ENCODE assay signal across 8 cellular contexts in the genomic region with DNA sequence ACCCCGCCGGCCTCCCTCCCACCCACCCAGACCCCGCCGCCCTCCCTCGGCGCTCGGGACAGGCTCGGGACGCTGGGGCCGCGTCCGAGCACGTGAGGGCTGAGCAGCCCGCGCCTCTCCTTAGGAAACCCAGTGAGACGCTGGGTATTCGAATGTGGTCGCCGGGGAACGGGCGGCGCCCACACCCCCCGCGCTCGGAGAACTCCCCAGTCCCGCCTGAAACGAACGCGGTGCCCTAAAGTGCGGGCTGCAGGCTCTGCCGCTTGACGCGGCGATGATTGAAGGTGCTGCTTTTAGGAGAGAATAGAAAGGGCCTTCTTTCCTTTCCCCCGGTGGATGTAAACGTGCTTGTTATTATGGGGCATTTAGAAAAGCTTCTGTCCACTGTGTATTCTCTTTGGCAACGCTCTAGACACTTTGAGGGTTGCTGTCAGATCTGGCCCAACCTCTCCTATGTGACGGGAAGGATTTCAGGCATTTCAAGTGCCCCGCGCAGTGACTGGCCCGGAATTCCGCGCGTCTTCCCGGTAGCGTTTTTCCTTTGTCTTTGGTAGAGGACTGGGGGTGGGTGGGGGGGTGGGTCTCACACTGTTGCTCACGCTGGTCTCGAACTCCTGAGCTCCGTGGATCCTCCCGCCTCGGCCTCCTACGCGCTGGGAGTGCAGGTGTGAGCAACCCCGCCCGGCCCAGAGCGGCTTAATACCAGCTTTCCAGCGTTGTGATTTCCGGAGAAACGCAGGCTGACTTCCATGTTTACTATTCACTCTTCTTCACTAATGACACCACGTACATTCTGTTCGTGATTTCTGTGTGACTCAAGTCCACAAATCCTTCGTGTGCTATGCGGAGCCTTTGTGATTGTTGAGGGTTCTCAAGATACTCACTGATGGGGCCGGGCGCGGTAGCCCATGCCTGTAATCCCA.
A peak's percentile ranks its signal among the peaks of the same experiment; 100 is the strongest.
DNase-seq lines count a peak whose midpoint lies in the region; TF ChIP-seq lines count a peak whose summit lies in the region.

No MANE protein-coding gene starts in this region.

- no peak for TF ChIP-seq CTCF in brain microvascular endothelial cell (IDR thresholded peaks at IDR 0.05; ENCODE audit: low read depth, low read length, missing control alignments)

- no peaks in the 10 kb centered on the region for H3K36me3 ChIP-seq in brain microvascular endothelial cell (replicated peaks)

- no peaks in the 10 kb centered on the region for H3K27me3 ChIP-seq in brain microvascular endothelial cell (replicated peaks)

- H3K4me3 ChIP-seq in brain microvascular endothelial cell (ENCODE audit: low read depth, low read length), result peak overlapping the region; percentile 55

- H3K27ac ChIP-seq in brain microvascular endothelial cell, result no peak overlapping the region

- DNase-seq in NCI-H748 (lab: John Stamatoyannopoulos, UW; ENCODE audit: unreplicated experiment), result peak; percentile 82
- DNase-seq in NCI-H748 treated with DMSO at 0.1 percent for 48 hours (lab: John Stamatoyannopoulos, UW), result no peak
- DNase-seq in HK-2 (ENCODE audit: unreplicated experiment), result peak; percentile 57
- peak in 4 of 5 donors; percentile 26 to 43 (median 38) for DNase-seq in T-helper 1 cell
- peak; percentile 31 for DNase-seq in brain microvascular endothelial cell
- peak; percentile 80 for DNase-seq in islet precursor cell
- peak; percentile 55 for DNase-seq in stimulated activated CD4-positive, alpha-beta T cell treated with anti-CD3 and anti-CD28 coated beads, Interleukin-15, amount 100 ng/mL, for 24 hours
- no peak for DNase-seq in globus pallidus (ENCODE audit: low spot score)

- in situ Hi-C loops in brain microvascular endothelial cell (cut with HindIII; ENCODE audit: low pct_ligation_motif_present, low sequenced_read_pairs), result no loop called here

Comparison
In these comparisons a context has a peak if more than half of its experiments do, and no peak if none do; other contexts are left out.
1. DNase-seq: peak in NCI-H748 (single experiment), HK-2 (single experiment), T-helper 1 cell (4 of 5), brain microvascular endothelial cell (single experiment), islet precursor cell (single experiment) and stimulated activated CD4-positive, alpha-beta T cell treated with anti-CD3 and anti-CD28 coated beads, Interleukin-15, amount 100 ng/mL, for 24 hours (single experiment); none in NCI-H748 treated with DMSO at 0.1 percent for 48 hours (single experiment) and globus pallidus (single experiment).